In genomic region chrX:112846787-112847186, GRCh38 we compare ENCODE assay signal across 29 cellular contexts.
"Had no signal": no experiment of that assay in that cellular context is flagged by ENCODE, and none has a peak within 500 bp of the region (broad histone marks: within the 10 kb centered on the region; RNA-seq: fewer than 3 reads in every experiment).

No MANE protein-coding gene starts in this region.

- H3K27ac ChIP-seq: colonic mucosa, epithelial cell of prostate, esophagus squamous epithelium, neutrophil, sigmoid colon, thyroid gland had no signal

- H3K4me3 Mint-ChIP-seq: activated CD4-positive, alpha-beta T cell treated with anti-CD3 and anti-CD28 coated beads for 36 hours; activated naive CD4-positive, alpha-beta T cell treated with anti-CD3 and anti-CD28 coated beads, Interleukin-2, amount 10 ng/mL, durations not matched to agents 7 days and 5 days; activated T-helper 1 cell treated with anti-CD3 and anti-CD28 coated beads, Interleukin-12 subunit alpha, Interleukin-12 subunit beta, Interleukin-2, Interleukin-4 antibody, amounts not matched to agents 30 ng/mL and 10 ng/mL and 1 ng/mL, durations not matched to agents 14 hours and 24 hours and 36 hours; naive thymus-derived CD4-positive, alpha-beta T cell; stimulated activated memory B cell treated with anti-CD40 and anti-IgM and Interleukin-4, amounts not matched to agents 10 μg/mL and 1 μg/mL and 100 μg/mL, for 72 hours; stimulated activated naive CD8-positive, alpha-beta T cell treated with anti-CD3 and anti-CD28 coated beads, Interleukin-15, amount 100 ng/mL, for 72 hours; T-helper 2 cell treated with Interferon-gamma antibody and Interleukin-4, amounts not matched to agents 5 μg/mL and 100 μg/mL, for 36 hours had no signal

- H3K4me3 ChIP-seq: colonic mucosa, esophagus squamous epithelium, heart right ventricle, sigmoid colon, thyroid gland had no signal

- H3K36me3 ChIP-seq: colonic mucosa, esophagus squamous epithelium, heart right ventricle, neutrophil, sigmoid colon, thyroid gland had no signal

- H3K27ac Mint-ChIP-seq: activated CD4-positive, alpha-beta T cell treated with anti-CD3 and anti-CD28 coated beads for 36 hours; activated naive CD4-positive, alpha-beta T cell treated with anti-CD3 and anti-CD28 coated beads, Interleukin-2, amount 10 ng/mL, durations not matched to agents 7 days and 5 days; activated T-helper 1 cell treated with anti-CD3 and anti-CD28 coated beads, Interleukin-12 subunit alpha, Interleukin-12 subunit beta, Interleukin-2, Interleukin-4 antibody, amounts not matched to agents 30 ng/mL and 10 ng/mL and 1 ng/mL, durations not matched to agents 14 hours and 24 hours and 36 hours; naive thymus-derived CD4-positive, alpha-beta T cell; stimulated activated memory B cell treated with anti-CD40 and anti-IgM and Interleukin-4, amounts not matched to agents 10 μg/mL and 1 μg/mL and 100 μg/mL, for 72 hours; stimulated activated naive CD8-positive, alpha-beta T cell treated with anti-CD3 and anti-CD28 coated beads, Interleukin-15, amount 100 ng/mL, for 72 hours; T-helper 2 cell treated with Interferon-gamma antibody and Interleukin-4, amounts not matched to agents 5 μg/mL and 100 μg/mL, for 36 hours had no signal

- H3K9me3 ChIP-seq: colonic mucosa, esophagus squamous epithelium, heart right ventricle, neutrophil, sigmoid colon, thyroid gland had no signal

- H3K36me3 Mint-ChIP-seq: activated naive CD4-positive, alpha-beta T cell treated with anti-CD3 and anti-CD28 coated beads, Interleukin-2, amount 10 ng/mL, durations not matched to agents 7 days and 5 days; naive thymus-derived CD4-positive, alpha-beta T cell; stimulated activated memory B cell treated with anti-CD40 and anti-IgM and Interleukin-4, amounts not matched to agents 10 μg/mL and 1 μg/mL and 100 μg/mL, for 72 hours had no signal

- ATAC-seq: activated CD4-positive, alpha-beta T cell treated with anti-CD3 and anti-CD28 coated beads for 36 hours; naive thymus-derived CD4-positive, alpha-beta T cell; stimulated activated memory B cell treated with anti-CD40 and anti-IgM and Interleukin-4, amounts not matched to agents 10 μg/mL and 1 μg/mL and 100 μg/mL, for 72 hours; stimulated activated naive CD8-positive, alpha-beta T cell treated with anti-CD3 and anti-CD28 coated beads, Interleukin-15, amount 100 ng/mL, for 72 hours had no signal

- H3K4me1 ChIP-seq: colonic mucosa, thyroid gland had no signal

- H3K27me3 ChIP-seq: colonic mucosa, neutrophil, sigmoid colon, thyroid gland had no signal

- H3K9me3 Mint-ChIP-seq: activated naive CD4-positive, alpha-beta T cell treated with anti-CD3 and anti-CD28 coated beads, Interleukin-2, amount 10 ng/mL, durations not matched to agents 7 days and 5 days; activated T-helper 1 cell treated with anti-CD3 and anti-CD28 coated beads, Interleukin-12 subunit alpha, Interleukin-12 subunit beta, Interleukin-2, Interleukin-4 antibody, amounts not matched to agents 30 ng/mL and 10 ng/mL and 1 ng/mL, durations not matched to agents 14 hours and 24 hours and 36 hours; naive thymus-derived CD4-positive, alpha-beta T cell; stimulated activated memory B cell treated with anti-CD40 and anti-IgM and Interleukin-4, amounts not matched to agents 10 μg/mL and 1 μg/mL and 100 μg/mL, for 72 hours; stimulated activated naive CD8-positive, alpha-beta T cell treated with anti-CD3 and anti-CD28 coated beads, Interleukin-15, amount 100 ng/mL, for 72 hours; T-helper 2 cell treated with Interferon-gamma antibody and Interleukin-4, amounts not matched to agents 5 μg/mL and 100 μg/mL, for 36 hours had no signal

- DNase-seq: activated CD4-positive, alpha-beta T cell treated with anti-CD3 and anti-CD28 coated beads for 36 hours; activated CD4-positive, CD25-positive, alpha-beta regulatory T cell; activated CD8-positive, alpha-beta memory T cell treated with anti-CD3 and anti-CD28 coated beads for 24 hours; activated gamma-delta T cell; activated naive CD4-positive, alpha-beta T cell treated with anti-CD3 and anti-CD28 coated beads, Interleukin-2, amount 10 ng/mL, durations not matched to agents 7 days and 5 days; activated T-cell treated with anti-CD3 and anti-CD28 coated beads, Interleukin-2, amount 50 U/mL, for 1 hour; amygdala; cerebellar nuclear complex; effector CD8-positive, alpha-beta T cell; esophagus squamous epithelium; foreskin melanocyte; mammary epithelial cell; naive thymus-derived CD4-positive, alpha-beta T cell; retina; sigmoid colon; stimulated activated CD4-positive, alpha-beta T cell treated with anti-CD3 and anti-CD28 coated beads, Interleukin-1b, Interleukin-23, amount 100 ng/mL, for 48 hours; stimulated activated CD4-positive, alpha-beta T cell treated with anti-CD3 and anti-CD28 coated beads, Interleukin-4, amount 100 ng/mL, for 4 hours; stimulated activated CD8-positive, alpha-beta memory T cell treated with anti-CD3 and anti-CD28 coated beads, Interleukin-4, amount 100 ng/mL, for 48 hours; stimulated activated naive CD8-positive, alpha-beta T cell treated with anti-CD3 and anti-CD28 coated beads, Interleukin-15, amount 100 ng/mL, for 72 hours; substantia nigra; T-helper 1 cell; thyroid gland had no signal

- H3K27me3 Mint-ChIP-seq: activated naive CD4-positive, alpha-beta T cell treated with anti-CD3 and anti-CD28 coated beads, Interleukin-2, amount 10 ng/mL, durations not matched to agents 7 days and 5 days; naive thymus-derived CD4-positive, alpha-beta T cell; stimulated activated memory B cell treated with anti-CD40 and anti-IgM and Interleukin-4, amounts not matched to agents 10 μg/mL and 1 μg/mL and 100 μg/mL, for 72 hours; stimulated activated naive CD8-positive, alpha-beta T cell treated with anti-CD3 and anti-CD28 coated beads, Interleukin-15, amount 100 ng/mL, for 72 hours had no signal
